20 cellular contexts compared by ENCODE assay signal in the genomic region with DNA sequence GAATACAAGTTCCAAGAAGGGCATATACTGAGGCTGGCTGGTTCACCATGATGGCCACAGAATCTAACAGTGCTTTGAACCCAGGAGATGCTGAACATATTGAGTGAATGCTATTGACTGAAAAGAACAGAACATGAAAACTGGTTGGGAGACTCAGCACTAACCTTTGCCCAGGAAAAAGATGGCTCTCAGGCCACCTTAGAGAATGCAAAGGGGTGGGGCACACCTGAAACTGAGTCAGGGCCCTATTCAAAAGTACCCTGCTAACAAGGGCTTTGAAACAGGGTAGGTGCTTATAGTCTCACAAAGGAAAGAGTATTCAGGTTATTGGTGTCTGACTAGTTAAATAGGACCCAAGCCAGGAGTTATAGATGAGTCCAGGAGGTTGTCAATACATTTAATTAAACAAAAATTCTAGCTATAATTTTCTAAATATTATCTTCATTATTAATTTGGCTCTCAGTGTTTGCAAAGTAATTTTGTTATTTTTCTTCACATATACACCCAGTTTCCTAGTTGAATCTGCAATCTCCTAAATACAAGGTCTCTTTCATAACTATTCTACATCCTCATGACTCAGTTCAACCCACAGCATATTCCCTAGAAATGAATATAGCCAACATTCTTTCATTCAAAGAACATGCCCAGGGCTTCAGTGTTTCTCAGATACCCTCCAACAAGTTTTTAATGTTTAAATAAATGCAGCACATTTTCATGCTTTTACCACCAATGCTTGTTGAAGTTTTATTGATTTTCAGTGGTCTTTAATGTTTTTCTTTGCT.
DNase-seq lines count a peak whose midpoint lies in the region; ATAC-seq and TF ChIP-seq lines count a peak whose summit lies in the region.
"Had no signal": no experiment of that assay in that cellular context is flagged by ENCODE, and none has a peak within 500 bp of the region (broad histone marks: within the 10 kb centered on the region; RNA-seq: fewer than 3 reads in every experiment).

No MANE protein-coding gene starts in this region.

- H2BK120ac ChIP-seq in IMR-90 (ENCODE audit: low read depth, low read length): no peak overlapping the region

- no peak for TF ChIP-seq RAD21 in IMR-90 (IDR thresholded peaks at IDR 0.05; ENCODE audit: low read length)

- H3K27me3 ChIP-seq in IMR-90 (ENCODE audit: control insufficient read depth, insufficient read depth, low read length) (no peaks in the 10 kb centered on the region), colonic mucosa (no peaks in the 10 kb centered on the region), right lobe of liver (no peaks in the 10 kb centered on the region)
- H3K27me3 ChIP-seq: BE2C, Peyer's patch, SJCRH30 had no signal

- no peak overlapping the region for H3K4ac ChIP-seq in IMR-90 (ENCODE audit: low read depth, low read length)

- no peak overlapping the region for H4K5ac ChIP-seq in IMR-90 (ENCODE audit: low read depth, low read length)

- TF ChIP-seq POLR2A in IMR-90 (IDR thresholded peaks at IDR 0.05; ENCODE audit: low read depth, low read length) (no peak), right lobe of liver (IDR thresholded peaks at IDR 0.05) (no peak)

- H3K9me3 ChIP-seq in IMR-90 (ENCODE audit: control insufficient read depth, insufficient read depth, low read length): no peaks in the 10 kb centered on the region
- no peaks in the 10 kb centered on the region for H3K9me3 ChIP-seq in colonic mucosa
- H3K9me3 ChIP-seq in right lobe of liver: no peaks in the 10 kb centered on the region
- H3K9me3 ChIP-seq: BE2C, Peyer's patch, SJCRH30 had no signal

- H2BK5ac ChIP-seq in IMR-90 (ENCODE audit: low read depth, low read length, poor library complexity, severe bottlenecking): no peak overlapping the region

- TF ChIP-seq CTCF in IMR-90 (conservative IDR thresholded peaks at IDR 0.05; ENCODE audit: low read depth, low read length) (no peak), colonic mucosa (IDR thresholded peaks at IDR 0.05) (no peak), right lobe of liver (IDR thresholded peaks at IDR 0.05) (no peak)

- H4K20me1 ChIP-seq in IMR-90 (ENCODE audit: insufficient read depth, low read length): no peaks in the 10 kb centered on the region

- BruUV-seq in IMR-90 (replicated peaks; lab: Mats Ljungman, UMichigan): no TSS peak

- no peak overlapping the region for H2AFZ ChIP-seq in IMR-90 (replicated peaks; ENCODE audit: low read length, poor library complexity)
- H2AFZ ChIP-seq: GM23338 had no signal

- H3K9ac ChIP-seq in IMR-90 (ENCODE audit: low read depth, low read length) (no peak overlapping the region), colonic mucosa (ENCODE audit: low read depth in 2 of 2, low read length in 2 of 2) (no peak overlapping the region)

- H3K4me1 ChIP-seq in IMR-90 (ENCODE audit: control insufficient read depth, insufficient read depth, low read length) (no peaks in the 10 kb centered on the region), colonic mucosa (no peaks in the 10 kb centered on the region), right lobe of liver (peaks cover 0 to 27% (median 0%) of the 10 kb centered on the region in 4 donors)
- H3K4me1 ChIP-seq: BE2C, Peyer's patch, SJCRH30 had no signal

- H3K9me1 ChIP-seq in IMR-90 (ENCODE audit: insufficient read depth, low read length): no peaks in the 10 kb centered on the region

- H3K36me3 ChIP-seq in IMR-90 (ENCODE audit: control insufficient read depth, insufficient read depth, low read length): no peaks in the 10 kb centered on the region
- H3K36me3 ChIP-seq in colonic mucosa: no peaks in the 10 kb centered on the region
- no peaks in the 10 kb centered on the region for H3K36me3 ChIP-seq in right lobe of liver
- H3K36me3 ChIP-seq: BE2C, Peyer's patch, SJCRH30 had no signal

- intact Hi-C loops in IMR-90 (cut with micrococcal nuclease) (no loop called here), colonic mucosa (cut with DNase I) (no loop called here), right lobe of liver (cut with DNase I) (no loop called here)

- ATAC-seq in IMR-90 (ENCODE audit: low read depth): peak; percentile 54
- ATAC-seq in right lobe of liver: no peak
- ATAC-seq in GM21723 (IDR thresholded peaks at IDR 0.05; ENCODE audit: unreplicated experiment): no peak
- ATAC-seq: GM12878, GM23338, HCT116 had no signal

- H3K4me3 ChIP-seq in IMR-90 (ENCODE audit: insufficient read depth, low read depth, low read length) (no peak overlapping the region), colonic mucosa (no peak overlapping the region), right lobe of liver (no peak overlapping the region)
- H3K4me3 ChIP-seq: GM12878, GM23338, Peyer's patch, SJCRH30 had no signal

- no peak overlapping the region for H3K18ac ChIP-seq in IMR-90 (ENCODE audit: low read depth, low read length)

- no peak overlapping the region for H2BK15ac ChIP-seq in IMR-90 (ENCODE audit: low read depth, low read length)

- H2AK9ac ChIP-seq in IMR-90 (replicated peaks; ENCODE audit: low read depth, low read length, poor library complexity): no peak overlapping the region

- H3K27ac ChIP-seq in IMR-90 (ENCODE audit: insufficient read depth, low read length): no peak overlapping the region
- no peak overlapping the region for H3K27ac ChIP-seq in colonic mucosa
- H3K27ac ChIP-seq in right lobe of liver: no peak overlapping the region
- H3K27ac ChIP-seq: Peyer's patch, SJCRH30 had no signal

- H3K4me2 ChIP-seq in IMR-90 (ENCODE audit: low read depth, low read length): no peak overlapping the region
- H3K4me2 ChIP-seq: GM23338 had no signal

- DNase-seq in IMR-90: peak; percentile 33
- DNase-seq in colonic mucosa: peak; percentile 33
- DNase-seq in foreskin melanocyte: peak; percentile 74
- DNase-seq in cerebellar nuclear complex (lab: John Stamatoyannopoulos, UW): no peak
- no peak for DNase-seq in right lobe of liver
- DNase-seq in NCI-H1417 treated with DMSO at 0.1 percent for 48 hours (lab: John Stamatoyannopoulos, UW): no peak
- DNase-seq: BE2C, DMS79, KG1, MV-4-11, NCI-H1105 treated with DMSO at 0.1 percent for 48 hours, NCI-H1694, NCI-H446, NCI-H526, Peyer's patch, SJCRH30 had no signal

- H4K8ac ChIP-seq in IMR-90 (ENCODE audit: low read depth in 2 of 2, low read length in 2 of 2): no peak overlapping the region

- in situ Hi-C loops in IMR-90 (cut with MboI; ENCODE audit: low sequenced_read_pairs): no loop called here

- no peak overlapping the region for H3K14ac ChIP-seq in IMR-90 (replicated peaks; ENCODE audit: low read depth, low read length)

- H3K56ac ChIP-seq in IMR-90 (ENCODE audit: extremely low read depth, insufficient read depth, low read length): no peak overlapping the region

- H2AK5ac ChIP-seq in IMR-90 (ENCODE audit: low read depth, low read length): no peak overlapping the region

- H3K79me1 ChIP-seq in IMR-90 (ENCODE audit: low read depth in 1 of 2, low read length in 2 of 2): no peaks in the 10 kb centered on the region

- POLR2A ChIA-PET in IMR-90 (lab: Charles Lee; ENCODE audit: unreplicated experiment): no interaction called here

- H4K91ac ChIP-seq in IMR-90 (ENCODE audit: insufficient read depth, low read depth, low read length): no peak overlapping the region

- CTCF ChIA-PET in IMR-90 (lab: Yijun Ruan, JAX): no interaction called here

- dilution Hi-C loops in IMR-90 (cut with HindIII; ENCODE audit: low sequenced_read_pairs, unreplicated experiment): no loop called here

- H3K23ac ChIP-seq in IMR-90 (ENCODE audit: low read depth, low read length): no peak overlapping the region

- H2BK20ac ChIP-seq in IMR-90 (ENCODE audit: low read depth, low read length): no peak overlapping the region

TF ChIP-seq in IMR-90, 13 proteins besides CTCF, POLR2A, EP300 and RAD21:
- no peak for TF ChIP-seq FOS (IDR thresholded peaks at IDR 0.05; ENCODE audit: low read depth, low read length)
- no peak for TF ChIP-seq NFE2L2 (IDR thresholded peaks at IDR 0.05; ENCODE audit: low read depth, low read length)
- TF ChIP-seq, protein P1, sequence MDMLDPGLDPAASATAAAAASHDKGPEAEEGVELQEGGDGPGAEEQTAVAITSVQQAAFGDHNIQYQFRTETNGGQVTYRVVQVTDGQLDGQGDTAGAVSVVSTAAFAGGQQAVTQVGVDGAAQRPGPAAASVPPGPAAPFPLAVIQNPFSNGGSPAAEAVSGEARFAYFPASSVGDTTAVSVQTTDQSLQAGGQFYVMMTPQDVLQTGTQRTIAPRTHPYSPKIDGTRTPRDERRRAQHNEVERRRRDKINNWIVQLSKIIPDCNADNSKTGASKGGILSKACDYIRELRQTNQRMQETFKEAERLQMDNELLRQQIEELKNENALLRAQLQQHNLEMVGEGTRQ (IDR thresholded peaks at IDR 0.05; ENCODE audit: low read depth, low read length): no peak
- no peak for TF ChIP-seq BHLHE40 (IDR thresholded peaks at IDR 0.05; ENCODE audit: low read depth, low read length)
- TF ChIP-seq MAFK (IDR thresholded peaks at IDR 0.05; ENCODE audit: low read depth, low read length): no peak
- no peak for TF ChIP-seq CEBPB (IDR thresholded peaks at IDR 0.05; ENCODE audit: low read depth, low read length)
- no peak for TF ChIP-seq RCOR1 (IDR thresholded peaks at IDR 0.05; ENCODE audit: insufficient replicate concordance, low read length)
- TF ChIP-seq RFX5 (IDR thresholded peaks at IDR 0.05; ENCODE audit: low read depth, low read length): no peak
- no peak for TF ChIP-seq MXI1 (IDR thresholded peaks at IDR 0.05; ENCODE audit: borderline replicate concordance, low read depth, low read length)
- no peak for TF ChIP-seq MAZ (IDR thresholded peaks at IDR 0.05; ENCODE audit: borderline replicate concordance, low read depth, low read length)
- no peak for TF ChIP-seq CHD1 (IDR thresholded peaks at IDR 0.05; ENCODE audit: low read depth, low read length)
- no peak for TF ChIP-seq SMC3 (IDR thresholded peaks at IDR 0.05; ENCODE audit: low read depth, low read length)
- TF ChIP-seq, protein P2, sequence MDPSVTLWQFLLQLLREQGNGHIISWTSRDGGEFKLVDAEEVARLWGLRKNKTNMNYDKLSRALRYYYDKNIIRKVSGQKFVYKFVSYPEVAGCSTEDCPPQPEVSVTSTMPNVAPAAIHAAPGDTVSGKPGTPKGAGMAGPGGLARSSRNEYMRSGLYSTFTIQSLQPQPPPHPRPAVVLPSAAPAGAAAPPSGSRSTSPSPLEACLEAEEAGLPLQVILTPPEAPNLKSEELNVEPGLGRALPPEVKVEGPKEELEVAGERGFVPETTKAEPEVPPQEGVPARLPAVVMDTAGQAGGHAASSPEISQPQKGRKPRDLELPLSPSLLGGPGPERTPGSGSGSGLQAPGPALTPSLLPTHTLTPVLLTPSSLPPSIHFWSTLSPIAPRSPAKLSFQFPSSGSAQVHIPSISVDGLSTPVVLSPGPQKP (IDR thresholded peaks at IDR 0.05; ENCODE audit: borderline replicate concordance, low read depth, low read length): no peak

Comparison
In these comparisons a context has a peak if more than half of its experiments do, and no peak if none do; other contexts are left out.
1. DNase-seq: peak in IMR-90 (single experiment), colonic mucosa (single experiment) and foreskin melanocyte (single experiment); none in cerebellar nuclear complex (0 of 2), right lobe of liver (0 of 3) and NCI-H1417 treated with DMSO at 0.1 percent for 48 hours (single experiment).